2 cellular contexts compared by ENCODE assay signal in the genomic region with DNA sequence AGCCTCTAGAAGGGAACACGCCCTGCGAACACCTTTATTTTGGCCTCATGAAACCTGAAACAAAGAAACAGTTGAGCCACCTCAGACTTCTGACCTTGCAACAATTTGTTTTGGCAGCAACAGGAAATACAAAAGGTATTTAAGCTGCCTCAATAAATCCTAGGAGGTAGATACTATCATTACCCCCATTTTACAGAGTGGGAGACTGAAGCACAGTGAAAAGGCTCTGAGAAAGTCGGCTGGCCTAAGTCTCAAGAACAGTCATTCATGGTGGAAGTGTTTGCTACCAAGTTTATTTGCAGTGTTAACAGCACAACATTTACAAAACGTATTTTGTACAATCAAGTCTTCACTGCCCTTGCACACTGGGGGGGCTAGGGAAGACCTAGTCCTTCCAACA.
TF ChIP-seq lines count a peak whose summit lies in the region.

No MANE protein-coding gene starts in this region.

TF ChIP-seq in HepG2, 621 proteins besides CTCF, POLR2A, EP300 and RAD21:
- TF ChIP-seq ZNF20 (CRISPR knock-in tag; IDR thresholded peaks at IDR 0.05) (no peak), ZNF629 (CRISPR knock-in tag; conservative IDR thresholded peaks at IDR 0.05) (peak; percentile 63)

TF ChIP-seq in endothelial cell of umbilical vein, 7 proteins besides CTCF, POLR2A, EP300 and RAD21:
- TF ChIP-seq EZH2 (IDR thresholded peaks at IDR 0.05; ENCODE audit: borderline replicate concordance, low read depth, low read length, severe bottlenecking) = no peak
- no peak for TF ChIP-seq POLR2AphosphoS5 (IDR thresholded peaks at IDR 0.05; ENCODE audit: insufficient read depth, low read depth, low read length)
- TF ChIP-seq MYC (IDR thresholded peaks at IDR 0.05; ENCODE audit: low read depth, low read length) = no peak
- no peak for TF ChIP-seq JUN (IDR thresholded peaks at IDR 0.05; ENCODE audit: borderline replicate concordance, insufficient read depth, insufficient read length, low read depth)
- no peak for TF ChIP-seq FOS (IDR thresholded peaks at IDR 0.05; ENCODE audit: borderline replicate concordance, insufficient read depth, low read length)
- no peak for TF ChIP-seq GATA2 (IDR thresholded peaks at IDR 0.05; ENCODE audit: insufficient read depth, insufficient read length, low read depth, low read length)
- TF ChIP-seq, protein P1, sequence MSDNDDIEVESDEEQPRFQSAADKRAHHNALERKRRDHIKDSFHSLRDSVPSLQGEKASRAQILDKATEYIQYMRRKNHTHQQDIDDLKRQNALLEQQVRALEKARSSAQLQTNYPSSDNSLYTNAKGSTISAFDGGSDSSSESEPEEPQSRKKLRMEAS (IDR thresholded peaks at IDR 0.05; ENCODE audit: insufficient read depth, insufficient read length) = no peak
